Comparison of ENCODE assay signal across 8 cellular contexts in genomic region chr6:124961784-124962611, GRCh38. TPM values are rescaled to one million over a fixed set of nuclear protein-coding genes. Genes with fewer than 3 reads are reported as not detected.
DNase-seq lines count a peak whose midpoint lies in the region; ATAC-seq and TF ChIP-seq lines count a peak whose summit lies in the region.

Gene RNF217 (plus strand): TSS chr6:124962437. CDS start chr6:124962545, 108 bp downstream.

- TF ChIP-seq CTCF in brain (conservative IDR thresholded peaks at IDR 0.05) (peak in 1 of 2 experiments; percentile 3), progenitor cell of endocrine pancreas (IDR thresholded peaks at IDR 0.05; ENCODE audit: unreplicated experiment) (peak; percentile 39)

- H3K36me3 Mint-ChIP-seq in brain (no peaks in the 10 kb centered on the region), progenitor cell of endocrine pancreas (ENCODE audit: insufficient read depth) (peaks cover 4% of the 10 kb centered on the region)

- peaks cover 56% of the 10 kb centered on the region for H3K4me1 Mint-ChIP-seq in brain
- H3K4me1 Mint-ChIP-seq in progenitor cell of endocrine pancreas (ENCODE audit: low read depth), result peaks cover 22% of the 10 kb centered on the region

- DNase-seq in Ammon's horn (ENCODE audit: low spot score) (peak; percentile 76), NCI-H748 treated with DMSO at 0.1 percent for 48 hours (lab: John Stamatoyannopoulos, UW) (peak; percentile 40), hypothalamus (lab: John Stamatoyannopoulos, UW) (peak in 42 of 51 donors; percentile 8 to 74 (median 48)), progenitor cell of endocrine pancreas (ENCODE audit: low spot score, unreplicated experiment) (peak; percentile 62)

- peak within 1 kb of the TSS; percentile 90 to 97 (median 92) for H3K4me3 Mint-ChIP-seq in brain
- peak within 1 kb of the TSS; percentile 92 for H3K4me3 Mint-ChIP-seq in progenitor cell of endocrine pancreas (ENCODE audit: low read depth)

- H3K27ac Mint-ChIP-seq in brain (peak within 1 kb of the TSS; percentile 87 to 99 (median 97)), progenitor cell of endocrine pancreas (peak within 1 kb of the TSS; percentile 97)

- H3K27me3 Mint-ChIP-seq in brain (no peaks in the 10 kb centered on the region), progenitor cell of endocrine pancreas (no peaks in the 10 kb centered on the region)

- peak; percentile 45 for ATAC-seq in GM19372 (IDR thresholded peaks at IDR 0.05; ENCODE audit: low read depth, unreplicated experiment)
- no peak for ATAC-seq in HG03520 (IDR thresholded peaks at IDR 0.05; ENCODE audit: unreplicated experiment)
- no peak for ATAC-seq in HG03571 (IDR thresholded peaks at IDR 0.05; ENCODE audit: unreplicated experiment)

- H3K9me3 Mint-ChIP-seq in brain, result no peaks in the 10 kb centered on the region
- H3K9me3 Mint-ChIP-seq in progenitor cell of endocrine pancreas (ENCODE audit: low read depth), result no peaks in the 10 kb centered on the region

RNA-seq across cellular contexts. Expression of gene RNF217, which starts in this region (rescaled TPM):
- polyA plus RNA-seq in brain (ENCODE audit: insufficient read depth, low read depth, low replicate concordance), result 0.41 TPM
- total RNA-seq in progenitor cell of endocrine pancreas, result 22.6 and 27.6 TPM in 2 replicates
